Comparison of ENCODE assay signal across 8 cellular contexts in the genomic region with DNA sequence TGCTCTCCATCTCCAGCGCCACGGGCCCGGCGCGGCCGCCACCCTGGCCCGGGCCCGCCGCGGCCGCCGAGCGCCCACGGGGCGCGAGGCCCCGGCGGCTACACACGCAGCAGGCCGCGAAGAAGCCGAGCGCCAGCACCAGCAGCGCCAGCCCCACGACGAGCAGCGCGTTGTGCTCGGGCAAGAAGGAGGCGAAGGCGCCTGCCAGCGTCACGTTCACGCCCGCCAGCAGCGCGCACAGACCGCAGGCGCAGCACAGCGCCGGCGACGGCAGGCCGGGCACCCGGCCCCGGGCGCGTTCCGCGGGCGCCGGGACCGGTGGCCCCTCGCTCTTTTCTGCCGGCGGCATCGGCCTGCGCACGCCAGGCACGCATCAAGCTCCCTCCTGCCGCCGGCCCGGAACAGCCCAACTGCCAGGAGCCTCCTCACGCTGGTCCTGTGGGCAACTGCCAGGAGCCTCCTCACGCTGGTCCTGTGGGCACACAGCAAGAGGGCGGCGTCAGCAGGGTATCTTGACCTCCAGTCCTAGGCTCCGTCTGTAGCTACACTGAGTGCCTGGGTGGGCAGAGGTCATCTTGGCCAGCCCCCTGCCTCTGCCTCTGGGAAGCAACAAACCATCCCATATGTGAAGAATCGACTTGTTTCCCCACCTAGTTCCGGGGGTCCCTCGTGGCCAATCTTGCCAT.
DNase-seq lines count a peak whose midpoint lies in the region; ATAC-seq, FAIRE-seq and TF ChIP-seq lines count a peak whose summit lies in the region.

No MANE protein-coding gene starts in this region.

- H3K4me2 ChIP-seq in OCI-LY3 (ENCODE audit: low read length), result peak overlapping the region; percentile 84

- H3K27me3 ChIP-seq in GM06990 (replicated peaks; ENCODE audit: control insufficient read depth, insufficient read depth, low read length) (peaks cover under 1% of the 10 kb centered on the region), OCI-LY3 (ENCODE audit: low read depth, low read length) (peaks cover 28% of the 10 kb centered on the region)

- intact Hi-C loops in posterior cingulate gyrus (cut with DNase I), result loop anchor here (5.0 kb wide), 1 partner anchor 194 kb away; no protein-coding TSS in a partner anchor

- TF ChIP-seq POLR2A in H54 (IDR thresholded peaks at IDR 0.05; ENCODE audit: low read depth, low read length), result no peak

- TF ChIP-seq CTCF in GM06990 (IDR thresholded peaks at IDR 0.05; ENCODE audit: insufficient read depth, low read length, poor library complexity, severe bottlenecking), result no peak
- TF ChIP-seq CTCF in OCI-LY3 (IDR thresholded peaks at IDR 0.05; ENCODE audit: low read depth, low read length), result no peak

- H3K36me3 ChIP-seq in GM06990 (ENCODE audit: control insufficient read depth, insufficient read depth, low read length) (no peaks in the 10 kb centered on the region), OCI-LY3 (replicated peaks; ENCODE audit: low read depth, low read length) (no peaks in the 10 kb centered on the region)

- no peak overlapping the region for H3K27ac ChIP-seq in OCI-LY3 (ENCODE audit: low read length)

- DNase-seq in GM06990 (ENCODE audit: extremely low read depth, insufficient read length) (peak; percentile 30), glomerular visceral epithelial cell (ENCODE audit: extremely low spot score) (peak; percentile 23), posterior cingulate gyrus (peak in 7 of 10 donors; percentile 41 to 92 (median 50)), H54 (ENCODE audit: insufficient read length, low spot score) (no peak), pons (ENCODE audit: low spot score) (no peak)
- DNase-seq in activated naive CD4-positive, alpha-beta T cell treated with Interleukin-2 at 50 U/mL for 16 hours, result peak; percentile 56

- no peak for FAIRE-seq in H54 (lab: Jason Lieb, UNC)

- H4K20me1 ChIP-seq in OCI-LY3 (ENCODE audit: insufficient read depth, low read length), result no peaks in the 10 kb centered on the region

- H3K4me3 ChIP-seq in GM06990 (replicated peaks; ENCODE audit: low read depth, low read length) (no peak overlapping the region; the same call in 1 of the 2 replicates), OCI-LY3 (ENCODE audit: low read length) (peak overlapping the region; percentile 78)

- H3K9me3 ChIP-seq in OCI-LY3 (ENCODE audit: insufficient read depth, low read length), result no peaks in the 10 kb centered on the region

- H3K79me2 ChIP-seq in OCI-LY3 (ENCODE audit: low read length), result no peaks in the 10 kb centered on the region

- 0 out of 2 replicates have a peak overlapping the region, but pooled peaks have one; percentile 70 for H2AFZ ChIP-seq in OCI-LY3 (ENCODE audit: low read depth, low read length)

- H3K4me1 ChIP-seq in OCI-LY3 (ENCODE audit: low read length), result peaks cover 11% of the 10 kb centered on the region

- H3K9ac ChIP-seq in OCI-LY3 (ENCODE audit: low read length), result peak overlapping the region; percentile 52

- ATAC-seq in GM19035 (IDR thresholded peaks at IDR 0.05; ENCODE audit: unreplicated experiment), result no peak

Comparison
In these comparisons a context has a peak if more than half of its experiments do, and no peak if none do; other contexts are left out.
1. DNase-seq: peak in GM06990 (single experiment), activated naive CD4-positive, alpha-beta T cell treated with Interleukin-2 at 50 U/mL for 16 hours (single experiment), glomerular visceral epithelial cell (single experiment) and posterior cingulate gyrus (7 of 10); none in H54 (single experiment) and pons (single experiment).